In genomic region chr13:79212064-79212619, GRCh38 we compare ENCODE assay signal across 16 cellular contexts.
"Had no signal": no experiment of that assay in that cellular context is flagged by ENCODE, and none has a peak within 500 bp of the region (broad histone marks: within the 10 kb centered on the region; RNA-seq: fewer than 3 reads in every experiment).

No MANE protein-coding gene starts in this region.

- H3K9me3 Mint-ChIP-seq: activated T-helper 1 cell treated with anti-CD3 and anti-CD28 coated beads, Interleukin-12 subunit alpha, Interleukin-12 subunit beta, Interleukin-2, Interleukin-4 antibody, amounts not matched to agents 30 ng/mL and 10 ng/mL and 1 ng/mL, durations not matched to agents 14 hours and 24 hours and 36 hours; immature natural killer cell had no signal

- H3K4me3 Mint-ChIP-seq: activated CD8-positive, alpha-beta T cell treated with anti-CD3 and anti-CD28 coated beads, Interleukin-2, amount 10 ng/mL, durations not matched to agents 7 days and 5 days; activated T-helper 1 cell treated with anti-CD3 and anti-CD28 coated beads, Interleukin-12 subunit alpha, Interleukin-12 subunit beta, Interleukin-2, Interleukin-4 antibody, amounts not matched to agents 30 ng/mL and 10 ng/mL and 1 ng/mL, durations not matched to agents 14 hours and 24 hours and 36 hours; immature natural killer cell; naive thymus-derived CD4-positive, alpha-beta T cell; WTC11 had no signal

- H3K27me3 ChIP-seq: esophagus muscularis mucosa, neutrophil, stomach had no signal

- H3K36me3 Mint-ChIP-seq: immature natural killer cell; naive thymus-derived CD4-positive, alpha-beta T cell; WTC11 had no signal

- H3K9me3 ChIP-seq: esophagus muscularis mucosa, stomach, thoracic aorta had no signal

- DNase-seq: activated CD4-positive, alpha-beta T cell treated with anti-CD3 and anti-CD28 coated beads for 48 hours; activated CD8-positive, alpha-beta T cell treated with anti-CD3 and anti-CD28 coated beads, Interleukin-2, amount 10 ng/mL, durations not matched to agents 7 days and 5 days; activated naive CD4-positive, alpha-beta T cell; glutamatergic neuron; immature natural killer cell; naive thymus-derived CD4-positive, alpha-beta T cell; retina; stimulated activated CD4-positive, alpha-beta T cell treated with anti-CD3 and anti-CD28 coated beads, Interleukin-4, amount 100 ng/mL, for 4 hours; stomach had no signal

- H3K4me1 ChIP-seq: esophagus muscularis mucosa had no signal

- H3K36me3 ChIP-seq: esophagus muscularis mucosa, neutrophil, stomach, thoracic aorta had no signal

- H3K27ac Mint-ChIP-seq: activated CD8-positive, alpha-beta T cell treated with anti-CD3 and anti-CD28 coated beads, Interleukin-2, amount 10 ng/mL, durations not matched to agents 7 days and 5 days; activated T-helper 1 cell treated with anti-CD3 and anti-CD28 coated beads, Interleukin-12 subunit alpha, Interleukin-12 subunit beta, Interleukin-2, Interleukin-4 antibody, amounts not matched to agents 30 ng/mL and 10 ng/mL and 1 ng/mL, durations not matched to agents 14 hours and 24 hours and 36 hours; immature natural killer cell; naive thymus-derived CD4-positive, alpha-beta T cell; WTC11 had no signal

- H3K4me3 ChIP-seq: esophagus muscularis mucosa, lung, skin epidermis, stomach, thoracic aorta had no signal

- ATAC-seq: activated CD8-positive, alpha-beta T cell treated with anti-CD3 and anti-CD28 coated beads, Interleukin-2, amount 10 ng/mL, durations not matched to agents 7 days and 5 days; naive thymus-derived CD4-positive, alpha-beta T cell had no signal

- H3K4me1 Mint-ChIP-seq: immature natural killer cell; naive thymus-derived CD4-positive, alpha-beta T cell had no signal

- H3K27ac ChIP-seq: esophagus muscularis mucosa, neutrophil, skin epidermis, stomach, thoracic aorta had no signal
